14 cellular contexts compared by ENCODE assay signal in genomic region chr2:238910751-238911351, GRCh38.
A peak's percentile ranks its signal among the peaks of the same experiment; 100 is the strongest.
DNase-seq lines count a peak whose midpoint lies in the region; ATAC-seq, FAIRE-seq and TF ChIP-seq lines count a peak whose summit lies in the region.
"Had no signal": no experiment of that assay in that cellular context is flagged by ENCODE, and none has a peak within 500 bp of the region (broad histone marks: within the 10 kb centered on the region; RNA-seq: fewer than 3 reads in every experiment).

No MANE protein-coding gene starts in this region.

- POLR2A ChIA-PET in activated naive CD8-positive, alpha-beta T cell treated with anti-CD3 and anti-CD28 coated beads, Interleukin-2, amount 10 ng/mL, durations not matched to agents 7 days and 5 days (lab: Charles Lee), result no interaction called here

- FAIRE-seq in urothelium cell line (lab: Jason Lieb, UNC), result no peak

- ATAC-seq in activated naive CD8-positive, alpha-beta T cell treated with anti-CD3 and anti-CD28 coated beads, Interleukin-2, amount 10 ng/mL, durations not matched to agents 7 days and 5 days (ENCODE audit: low read depth), result no peak
- ATAC-seq in foreskin keratinocyte (peak; percentile 61), GM18909 (IDR thresholded peaks at IDR 0.05; ENCODE audit: poor library complexity, unreplicated experiment) (no peak)
- ATAC-seq: heart left ventricle had no signal

- no peak overlapping the region for H3K27ac Mint-ChIP-seq in activated naive CD8-positive, alpha-beta T cell treated with anti-CD3 and anti-CD28 coated beads, Interleukin-2, amount 10 ng/mL, durations not matched to agents 7 days and 5 days
- no peak overlapping the region for H3K27ac Mint-ChIP-seq in activated naive CD8-positive, alpha-beta T cell treated with anti-CD3 and anti-CD28 coated beads for 36 hours

- TF ChIP-seq CTCF in foreskin keratinocyte (conservative IDR thresholded peaks at IDR 0.05), result no peak

- no peaks in the 10 kb centered on the region for H3K27me3 Mint-ChIP-seq in activated naive CD8-positive, alpha-beta T cell treated with anti-CD3 and anti-CD28 coated beads, Interleukin-2, amount 10 ng/mL, durations not matched to agents 7 days and 5 days
- H3K27me3 Mint-ChIP-seq in activated naive CD8-positive, alpha-beta T cell treated with anti-CD3 and anti-CD28 coated beads for 36 hours, result peaks cover 6% of the 10 kb centered on the region

- no peak overlapping the region for H3K4me3 Mint-ChIP-seq in activated naive CD8-positive, alpha-beta T cell treated with anti-CD3 and anti-CD28 coated beads, Interleukin-2, amount 10 ng/mL, durations not matched to agents 7 days and 5 days
- no peak overlapping the region for H3K4me3 Mint-ChIP-seq in activated naive CD8-positive, alpha-beta T cell treated with anti-CD3 and anti-CD28 coated beads for 36 hours

- H3K27ac ChIP-seq in foreskin keratinocyte, result no peak overlapping the region
- H3K27ac ChIP-seq: heart left ventricle had no signal

- peaks cover 8% of the 10 kb centered on the region for H3K4me1 ChIP-seq in foreskin keratinocyte

- H3K9me3 Mint-ChIP-seq in activated naive CD8-positive, alpha-beta T cell treated with anti-CD3 and anti-CD28 coated beads, Interleukin-2, amount 10 ng/mL, durations not matched to agents 7 days and 5 days, result no peaks in the 10 kb centered on the region
- H3K9me3 Mint-ChIP-seq in activated naive CD8-positive, alpha-beta T cell treated with anti-CD3 and anti-CD28 coated beads for 36 hours, result no peaks in the 10 kb centered on the region

- H3K36me3 Mint-ChIP-seq in activated naive CD8-positive, alpha-beta T cell treated with anti-CD3 and anti-CD28 coated beads, Interleukin-2, amount 10 ng/mL, durations not matched to agents 7 days and 5 days, result no peaks in the 10 kb centered on the region
- H3K36me3 Mint-ChIP-seq in activated naive CD8-positive, alpha-beta T cell treated with anti-CD3 and anti-CD28 coated beads for 36 hours, result no peaks in the 10 kb centered on the region

- no peaks in the 10 kb centered on the region for H3K4me1 Mint-ChIP-seq in activated naive CD8-positive, alpha-beta T cell treated with anti-CD3 and anti-CD28 coated beads, Interleukin-2, amount 10 ng/mL, durations not matched to agents 7 days and 5 days
- H3K4me1 Mint-ChIP-seq in activated naive CD8-positive, alpha-beta T cell treated with anti-CD3 and anti-CD28 coated beads for 36 hours, result no peaks in the 10 kb centered on the region

- peak; percentile 4 for DNase-seq in activated naive CD8-positive, alpha-beta T cell treated with anti-CD3 and anti-CD28 coated beads, Interleukin-2, amount 10 ng/mL, durations not matched to agents 7 days and 5 days
- DNase-seq in activated naive CD8-positive, alpha-beta T cell treated with anti-CD3 and anti-CD28 coated beads for 36 hours, result no peak
- peak; percentile 93 for DNase-seq in NCI-H2196 treated with DMSO at 0.1 percent for 48 hours (lab: John Stamatoyannopoulos, UW; ENCODE audit: unreplicated experiment)
- peak; percentile 73 to 91 for DNase-seq in foreskin keratinocyte
- DNase-seq in urothelium cell line (ENCODE audit: low spot score), result peak; percentile 30
- no peak for DNase-seq in NOMO-1 treated with DMSO at 0.1 percent for 48 hours (lab: John Stamatoyannopoulos, UW; ENCODE audit: unreplicated experiment)
- DNase-seq in AG20443 (ENCODE audit: low spot score), result no peak
- DNase-seq: HCEC 1CT; NCI-H526 treated with DMSO at 0.1 percent for 48 hours; nucleus accumbens; SK-N-SH; stimulated activated CD4-positive, alpha-beta T cell treated with anti-CD3 and anti-CD28 coated beads, Interleukin-15, amount 100 ng/mL, for 24 hours had no signal

- no peaks in the 10 kb centered on the region for H3K27me3 ChIP-seq in foreskin keratinocyte

Comparison
In these comparisons a context has a peak if more than half of its experiments do, and no peak if none do; other contexts are left out.
1. DNase-seq: peak in activated naive CD8-positive, alpha-beta T cell treated with anti-CD3 and anti-CD28 coated beads, Interleukin-2, amount 10 ng/mL, durations not matched to agents 7 days and 5 days (single experiment), NCI-H2196 treated with DMSO at 0.1 percent for 48 hours (single experiment), foreskin keratinocyte (2 of 2) and urothelium cell line (single experiment); none in activated naive CD8-positive, alpha-beta T cell treated with anti-CD3 and anti-CD28 coated beads for 36 hours (single experiment), NOMO-1 treated with DMSO at 0.1 percent for 48 hours (single experiment) and AG20443 (single experiment).